In genomic region chrX:70079297-70079696, GRCh38 we compare ENCODE assay signal across 18 cellular contexts. TPM values are rescaled to one million over a fixed set of nuclear protein-coding genes. Genes with fewer than 3 reads are reported as not detected.
DNase-seq lines count a peak whose midpoint lies in the region; ATAC-seq and TF ChIP-seq lines count a peak whose summit lies in the region.
"Had no signal": no experiment of that assay in that cellular context is flagged by ENCODE, and none has a peak within 500 bp of the region (broad histone marks: within the 10 kb centered on the region; RNA-seq: fewer than 3 reads in every experiment).

No MANE protein-coding gene starts in this region.

- H3K36me3 Mint-ChIP-seq in WTC11 = peaks cover 3% of the 10 kb centered on the region; the same call in 1 of the 2 replicates
- H3K36me3 Mint-ChIP-seq in osteocyte (ENCODE audit: unreplicated experiment) = no peaks in the 10 kb centered on the region
- H3K36me3 Mint-ChIP-seq: CD8-positive, alpha-beta T cell had no signal

- peaks cover 6% of the 10 kb centered on the region for H3K9me3 Mint-ChIP-seq in WTC11
- peaks cover 9% of the 10 kb centered on the region for H3K9me3 Mint-ChIP-seq in osteocyte (ENCODE audit: unreplicated experiment)
- H3K9me3 Mint-ChIP-seq: CD4-positive, alpha-beta T cell; CD8-positive, alpha-beta T cell had no signal

- no peak overlapping the region for H3K4me3 ChIP-seq in HEK293 (ENCODE audit: low read depth, low read length)
- H3K4me3 ChIP-seq: A549; BLaER1 treated with 17β-estradiol and CSF1 and Interleukin-3, amounts not matched to agents 10 nM and 100 nM had no signal

- CTCF ChIA-PET in HEK293 (lab: Yijun Ruan, JAX) = interaction anchor here (0.6 to 2.8 kb wide), 4 partner anchors 8 to 661 kb away, joined by 3 to 9 read pairs (median 4); no protein-coding TSS in a partner anchor
- CTCF ChIA-PET in WTC11 (lab: Charles Lee) = interaction anchor here (1.0 kb wide), 1 partner anchor 46 kb away, joined by 3 read pairs; no protein-coding TSS in a partner anchor

- H3K36me3 ChIP-seq in HEK293 (ENCODE audit: control insufficient read depth in 2 of 2, insufficient read depth in 1 of 2, low read length in 2 of 2) = no peaks in the 10 kb centered on the region
- H3K36me3 ChIP-seq: BLaER1 treated with 17β-estradiol and CSF1 and Interleukin-3, amounts not matched to agents 10 nM and 100 nM had no signal

- TF ChIP-seq CTCF in HEK293 (tag by site-specific recombination; IDR thresholded peaks at IDR 0.05) (no peak), WTC11 (IDR thresholded peaks at IDR 0.05) (no peak), osteocyte (IDR thresholded peaks at IDR 0.05) (no peak)

- POLR2A ChIA-PET in HEK293 (lab: Yijun Ruan, JAX) (no interaction called here), WTC11 (lab: Charles Lee) (no interaction called here)

- no peaks in the 10 kb centered on the region for H3K4me1 ChIP-seq in HEK293 (ENCODE audit: control insufficient read depth, insufficient read depth, low read length)
- H3K4me1 ChIP-seq: A549; BLaER1 treated with 17β-estradiol and CSF1 and Interleukin-3, amounts not matched to agents 10 nM and 100 nM; Caco-2 had no signal

- H3K27ac Mint-ChIP-seq in WTC11 = no peak overlapping the region
- H3K27ac Mint-ChIP-seq in osteocyte (ENCODE audit: unreplicated experiment) = no peak overlapping the region
- H3K27ac Mint-ChIP-seq: B cell; CD4-positive, alpha-beta T cell; CD8-positive, alpha-beta T cell had no signal

- ATAC-seq in WTC11 = no peak
- ATAC-seq in HG03439 (IDR thresholded peaks at IDR 0.05; ENCODE audit: unreplicated experiment) = no peak
- no peak for ATAC-seq in GM19035 (IDR thresholded peaks at IDR 0.05; ENCODE audit: unreplicated experiment)
- ATAC-seq: A549; CD8-positive, alpha-beta T cell had no signal

- H3K4me3 Mint-ChIP-seq in WTC11 (no peak overlapping the region), osteocyte (ENCODE audit: unreplicated experiment) (no peak overlapping the region)
- H3K4me3 Mint-ChIP-seq: B cell; CD4-positive, alpha-beta T cell; CD8-positive, alpha-beta T cell had no signal

- H3K9me3 ChIP-seq in HEK293 (ENCODE audit: control insufficient read depth, insufficient read depth, low read depth, low read length) = no peaks in the 10 kb centered on the region
- H3K9me3 ChIP-seq: A549, Caco-2 had no signal

- H3K27me3 Mint-ChIP-seq in WTC11 (ENCODE audit: low read depth) (no peaks in the 10 kb centered on the region), osteocyte (ENCODE audit: unreplicated experiment) (no peaks in the 10 kb centered on the region)
- H3K27me3 Mint-ChIP-seq: CD4-positive, alpha-beta T cell had no signal

- H3K27ac ChIP-seq in HEK293 (ENCODE audit: extremely low read depth, low read depth, low read length) = no peak overlapping the region
- H3K27ac ChIP-seq: 22Rv1; A549; BLaER1 treated with 17β-estradiol and CSF1 and Interleukin-3, amounts not matched to agents 10 nM and 100 nM; C4-2B had no signal

- DNase-seq in WTC11 (ENCODE audit: low spot score) (no peak), osteocyte (ENCODE audit: extremely low spot score, unreplicated experiment) (peak; percentile 11)
- DNase-seq: AML-193; Caco-2; Calu3; CD4-positive, alpha-beta T cell; CD8-positive, alpha-beta T cell; DMS79 treated with DMSO at 0.1 percent for 48 hours; GF-D8 had no signal

- H3K4me1 Mint-ChIP-seq in WTC11 = peaks cover 7% of the 10 kb centered on the region
- H3K4me1 Mint-ChIP-seq in osteocyte (ENCODE audit: unreplicated experiment) = no peaks in the 10 kb centered on the region
- H3K4me1 Mint-ChIP-seq: B cell had no signal

TF ChIP-seq in HEK293, 187 proteins besides CTCF, POLR2A, EP300 and RAD21:
- no peak for TF ChIP-seq ZNF544 (tag by site-specific recombination; IDR thresholded peaks at IDR 0.05)
- no peak for TF ChIP-seq PATZ1 (tag by site-specific recombination; IDR thresholded peaks at IDR 0.05)
- TF ChIP-seq ZNF121 (tag by site-specific recombination; IDR thresholded peaks at IDR 0.05) = peak; percentile 82

TF ChIP-seq in WTC11, 78 proteins besides CTCF, POLR2A, EP300 and RAD21:
- peak; percentile 64; the same call in 1 of the 2 replicates for TF ChIP-seq ZNF121 (CRISPR knock-in tag; IDR thresholded peaks at IDR 0.05)
- no peak for TF ChIP-seq TEAD4 (CRISPR knock-in tag; IDR thresholded peaks at IDR 0.05)
- TF ChIP-seq ELF4 (CRISPR knock-in tag; IDR thresholded peaks at IDR 0.05; ENCODE audit: low read depth) = no peak
- no peak for TF ChIP-seq TEAD1 (CRISPR knock-in tag; IDR thresholded peaks at IDR 0.05)
- no peak for TF ChIP-seq SMAD3 (CRISPR knock-in tag; IDR thresholded peaks at IDR 0.05; ENCODE audit: borderline replicate concordance)
- TF ChIP-seq FOXP4 (CRISPR knock-in tag; IDR thresholded peaks at IDR 0.05) = no peak
- no peak for TF ChIP-seq ATF1 (CRISPR knock-in tag; IDR thresholded peaks at IDR 0.05)

RNA-seq across cellular contexts. Expression of gene OTUD6A, which starts 17.0 kb away (rescaled TPM):
- total RNA-seq in WTC11 (2021) (0.13 to 0.18 TPM (median 0.14 TPM) in 3 replicates), osteocyte (not detected in 2 replicates)
- total RNA-seq: A172; B cell; Caco-2; Calu3; CD4-positive, alpha-beta T cell; CD8-positive, alpha-beta T cell had no signal

RNA-seq across cellular contexts. Expression of gene AWAT2, which starts 29.6 kb away (rescaled TPM):
- total RNA-seq in WTC11 (2021) = not detected in 3 replicates
- not detected in 2 replicates for total RNA-seq in osteocyte
- total RNA-seq: A172; B cell; Caco-2; Calu3; CD4-positive, alpha-beta T cell; CD8-positive, alpha-beta T cell had no signal

RNA-seq across cellular contexts. Expression of gene IGBP1, which starts 54.0 kb away (rescaled TPM):
- total RNA-seq in WTC11 (2021) (38.9 to 46.5 TPM (median 45.3 TPM) in 3 replicates), osteocyte (49.4 and 51.3 TPM in 2 replicates)

Comparison
In these comparisons a context has a peak if more than half of its experiments do, and no peak if none do; other contexts are left out.
1. Of the 8 proteins assayed by ChIP-seq in both HEK293 and WTC11: peak only in HEK293: none; only in WTC11: none; in both: ZNF121; in neither: 7.